ENCODE assay signal across 8 cellular contexts in the genomic region with DNA sequence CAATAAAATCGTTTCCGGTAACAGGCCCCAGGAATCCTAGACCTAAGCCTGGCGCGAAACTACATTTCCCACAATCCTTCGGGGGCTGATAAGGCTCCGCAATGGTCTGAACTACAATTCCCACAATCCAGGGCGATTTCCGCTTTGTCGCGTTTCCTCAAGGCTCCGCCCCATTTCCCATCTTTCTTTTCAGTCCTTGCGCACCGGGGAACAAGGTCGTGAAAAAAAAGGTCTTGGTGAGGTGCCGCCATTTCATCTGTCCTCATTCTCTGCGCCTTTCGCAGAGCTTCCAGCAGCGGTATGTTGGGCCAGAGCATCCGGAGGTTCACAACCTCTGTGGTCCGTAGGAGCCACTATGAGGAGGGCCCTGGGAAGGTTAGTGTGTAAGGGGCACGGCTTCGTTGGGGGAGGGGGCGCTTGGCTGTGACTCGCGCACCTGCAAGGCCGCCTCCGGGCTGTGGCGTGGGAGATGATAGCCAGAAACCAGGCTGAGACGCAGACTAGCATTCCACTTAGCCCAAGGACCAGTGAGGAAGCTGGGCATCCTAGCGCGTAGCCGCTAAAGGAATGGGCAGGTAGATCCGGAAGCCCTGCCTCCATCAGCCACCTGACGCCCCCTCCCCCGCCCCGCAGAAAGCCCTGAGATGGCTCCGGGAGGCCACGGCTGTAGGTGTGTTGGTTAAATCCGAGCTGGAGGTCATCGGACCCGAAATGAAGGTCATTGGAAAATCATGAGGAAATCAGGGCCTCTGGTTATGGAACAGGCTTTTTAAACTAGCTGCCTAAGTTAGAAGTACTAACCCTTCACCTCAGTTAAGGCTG. TPM values are rescaled to one million over a fixed set of nuclear protein-coding genes. Genes with fewer than 3 reads are reported as not detected.
DNase-seq lines count a peak whose midpoint lies in the region; ATAC-seq, FAIRE-seq and TF ChIP-seq lines count a peak whose summit lies in the region.

A gene with protein sequence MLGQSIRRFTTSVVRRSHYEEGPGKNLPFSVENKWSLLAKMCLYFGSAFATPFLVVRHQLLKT (plus strand): TSS at position 186 of the 822 bp plus-strand sequence. CDS start 115 bp downstream, at position 301.

- DNase-seq in AG10803 (ENCODE audit: low read depth) (peak; percentile 93), NCI-H460 (ENCODE audit: extremely low read depth, low read depth) (peak; percentile 96), cerebellar nuclear complex (lab: John Stamatoyannopoulos, UW) (peak; percentile 49 to 94)
- DNase-seq in activated CD4-positive, CD25-positive, alpha-beta regulatory T cell treated with anti-CD3 and anti-CD28 coated beads, Interleukin-2, amount 50 U/mL, for 72 hours: peak; percentile 86
- peak; percentile 81 for DNase-seq in stimulated activated CD4-positive, alpha-beta T cell treated with anti-CD3 and anti-CD28 coated beads, Interleukin-12 subunit alpha, Interleukin-12 subunit beta, amount 100 ng/mL, for 4 hours

- peak within 1 kb of the TSS; percentile 99 for H3K4me3 ChIP-seq in AG10803 (ENCODE audit: low read length)

- TF ChIP-seq CTCF in AG10803 (conservative IDR thresholded peaks at IDR 0.05; ENCODE audit: low read length): no peak

- ATAC-seq in GM19043 (IDR thresholded peaks at IDR 0.05; ENCODE audit: low read depth, unreplicated experiment): peak; percentile 95
- ATAC-seq in HG03378 (IDR thresholded peaks at IDR 0.05; ENCODE audit: unreplicated experiment): peak; percentile 100

- peak; percentile 98 for FAIRE-seq in islet of Langerhans (lab: Jason Lieb, UNC)

RNA-seq across cellular contexts. Expression of the gene that starts here (rescaled TPM):
- total RNA-seq in NCI-H460 (2014; rRNA removed; shearing (Covaris generic)): 684 and 807 TPM in 2 replicates
- polyA plus RNA-seq in NCI-H460 (2014; cell fraction: nucleus; rRNA removed): 235 and 533 TPM in 2 replicates

Comparison
In these comparisons a context has a peak if more than half of its experiments do, and no peak if none do; other contexts are left out.
1. Peak in every context shown above with its lines: DNase-seq, ATAC-seq and H3K4me3 ChIP-seq.